Comparison of ENCODE assay signal across 8 cellular contexts in the genomic region with DNA sequence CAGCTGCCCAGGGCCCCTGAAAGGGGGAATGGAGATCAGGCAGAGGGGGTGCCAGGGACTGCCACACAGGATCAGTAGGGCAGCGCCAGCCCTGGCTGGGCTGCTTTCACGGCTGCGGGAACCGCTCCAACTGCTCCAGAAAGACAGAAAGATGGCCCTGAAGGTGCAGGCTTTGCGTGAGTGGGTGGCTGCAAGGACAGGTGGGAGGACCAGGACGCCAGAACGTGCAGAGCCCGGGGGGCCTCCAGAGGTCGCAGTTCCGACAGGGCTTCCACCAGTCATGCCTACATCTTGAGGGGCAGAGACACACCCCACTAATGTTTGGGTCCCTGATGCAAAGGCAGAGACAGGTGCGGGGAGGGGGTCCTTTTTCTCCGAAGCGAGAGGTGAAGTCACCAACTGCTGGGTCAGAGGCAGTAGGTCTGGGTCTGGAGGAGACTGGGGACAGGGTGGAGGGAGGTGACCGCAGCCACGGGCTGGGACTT. TPM values are rescaled to one million over a fixed set of nuclear protein-coding genes. Genes with fewer than 3 reads are reported as not detected.
DNase-seq lines count a peak whose midpoint lies in the region; ATAC-seq lines count a peak whose summit lies in the region.

No MANE protein-coding gene starts in this region.

- POLR2A ChIA-PET in CD8-positive, alpha-beta memory T cell (lab: Charles Lee), result interaction anchor here (0.6 to 2.3 kb wide), 6 partner anchors 19 to 1093 kb away, joined by 3 to 29 read pairs (median 4); a partner anchor contains a TSS

- H3K36me3 ChIP-seq in CD8-positive, alpha-beta memory T cell (ENCODE audit: insufficient read depth, low read length), result no peaks in the 10 kb centered on the region
- no peaks in the 10 kb centered on the region for H3K36me3 ChIP-seq in iPS-15b (ENCODE audit: control insufficient read depth, insufficient read depth, low read length)

- no peaks in the 10 kb centered on the region for H3K9me3 ChIP-seq in CD8-positive, alpha-beta memory T cell (ENCODE audit: low read length)
- no peaks in the 10 kb centered on the region for H3K9me3 ChIP-seq in iPS-15b (ENCODE audit: control insufficient read depth, insufficient read depth, low read length)

- H3K27me3 ChIP-seq in CD8-positive, alpha-beta memory T cell (ENCODE audit: insufficient read depth, low read length, poor library complexity, severe bottlenecking), result no peaks in the 10 kb centered on the region
- H3K27me3 ChIP-seq in iPS-15b (ENCODE audit: control insufficient read depth, insufficient read depth, low read length), result no peaks in the 10 kb centered on the region

- peak overlapping the region; percentile 74 for H3K4me3 ChIP-seq in CD8-positive, alpha-beta memory T cell (ENCODE audit: low read length)
- H3K4me3 ChIP-seq in iPS-15b (ENCODE audit: low read depth, low read length), result peak overlapping the region; percentile 71

- peaks cover 0 to 29% (median 0%) of the 10 kb centered on the region in 3 donors for H3K36me3 Mint-ChIP-seq in CD8-positive, alpha-beta memory T cell
- H3K36me3 Mint-ChIP-seq in activated T-cell treated with anti-CD3 and anti-CD28 coated beads, Interleukin-2, amount 50 U/mL, for 4 hours (ENCODE audit: insufficient read depth), result peaks cover 6% of the 10 kb centered on the region

- CTCF ChIA-PET in CD8-positive, alpha-beta memory T cell (lab: Charles Lee), result interaction anchor here (1.4 to 2.9 kb wide), 2 partner anchors 11 to 20 kb away, joined by 6 to 10 read pairs; no protein-coding TSS in a partner anchor

- ATAC-seq in HG02943 (IDR thresholded peaks at IDR 0.05; ENCODE audit: low read depth, unreplicated experiment) (peak; percentile 4), HG03354 (IDR thresholded peaks at IDR 0.05; ENCODE audit: poor library complexity, severe bottlenecking, unreplicated experiment) (no peak)
- no peak for ATAC-seq in activated T-cell treated with anti-CD3 and anti-CD28 coated beads, Interleukin-2, amount 50 U/mL, for 4 hours
- peak; percentile 37 for ATAC-seq in stimulated activated naive CD8-positive, alpha-beta T cell treated with anti-CD3 and anti-CD28 coated beads, Interleukin-15, amount 100 ng/mL, for 72 hours

- H3K4me3 Mint-ChIP-seq in CD8-positive, alpha-beta memory T cell, result peak overlapping the region; percentile 88 to 97 (median 91)
- H3K4me3 Mint-ChIP-seq in activated T-cell treated with anti-CD3 and anti-CD28 coated beads, Interleukin-2, amount 50 U/mL, for 4 hours, result peak overlapping the region; percentile 86
- peak overlapping the region; percentile 89 to 90 for H3K4me3 Mint-ChIP-seq in stimulated activated naive CD8-positive, alpha-beta T cell treated with anti-CD3 and anti-CD28 coated beads, Interleukin-15, amount 100 ng/mL, for 72 hours

- H3K27ac Mint-ChIP-seq in CD8-positive, alpha-beta memory T cell, result peak overlapping the region; percentile 91 to 99 (median 96)
- H3K27ac Mint-ChIP-seq in stimulated activated naive CD8-positive, alpha-beta T cell treated with anti-CD3 and anti-CD28 coated beads, Interleukin-15, amount 100 ng/mL, for 72 hours, result peak overlapping the region; percentile 94 to 98

- H3K9ac ChIP-seq in iPS-15b (ENCODE audit: low read depth, low read length), result peak overlapping the region; percentile 81

- peak overlapping the region; percentile 86 for H3K27ac ChIP-seq in CD8-positive, alpha-beta memory T cell (ENCODE audit: low read depth, low read length)

- H3K27me3 Mint-ChIP-seq in CD8-positive, alpha-beta memory T cell, result peaks cover 0 to 6% of the 10 kb centered on the region in 2 donors
- H3K27me3 Mint-ChIP-seq in activated T-cell treated with anti-CD3 and anti-CD28 coated beads, Interleukin-2, amount 50 U/mL, for 4 hours (ENCODE audit: low read depth), result no peaks in the 10 kb centered on the region
- H3K27me3 Mint-ChIP-seq in stimulated activated naive CD8-positive, alpha-beta T cell treated with anti-CD3 and anti-CD28 coated beads, Interleukin-15, amount 100 ng/mL, for 72 hours, result no peaks in the 10 kb centered on the region

- H3K4me1 ChIP-seq in CD8-positive, alpha-beta memory T cell (ENCODE audit: insufficient read depth, low read length), result peaks cover 42% of the 10 kb centered on the region
- H3K4me1 ChIP-seq in iPS-15b (ENCODE audit: control insufficient read depth, insufficient read depth, low read length), result peaks cover 8% of the 10 kb centered on the region

- peaks cover 44 to 50% (median 48%) of the 10 kb centered on the region in 3 donors for H3K4me1 Mint-ChIP-seq in CD8-positive, alpha-beta memory T cell
- H3K4me1 Mint-ChIP-seq in activated T-cell treated with anti-CD3 and anti-CD28 coated beads, Interleukin-2, amount 50 U/mL, for 4 hours (ENCODE audit: low read depth), result peaks cover 46% of the 10 kb centered on the region
- H3K4me1 Mint-ChIP-seq in stimulated activated naive CD8-positive, alpha-beta T cell treated with anti-CD3 and anti-CD28 coated beads, Interleukin-15, amount 100 ng/mL, for 72 hours, result peaks cover 58% of the 10 kb centered on the region

- H3K9me3 Mint-ChIP-seq in CD8-positive, alpha-beta memory T cell, result no peaks in the 10 kb centered on the region
- no peaks in the 10 kb centered on the region for H3K9me3 Mint-ChIP-seq in activated T-cell treated with anti-CD3 and anti-CD28 coated beads, Interleukin-2, amount 50 U/mL, for 4 hours
- H3K9me3 Mint-ChIP-seq in stimulated activated naive CD8-positive, alpha-beta T cell treated with anti-CD3 and anti-CD28 coated beads, Interleukin-15, amount 100 ng/mL, for 72 hours, result no peaks in the 10 kb centered on the region

- DNase-seq in CD8-positive, alpha-beta memory T cell, result peak in 3 of 5 donors; percentile 19 to 67 (median 60)
- DNase-seq in activated T-cell treated with anti-CD3 and anti-CD28 coated beads, Interleukin-2, amount 50 U/mL, for 4 hours, result peak; percentile 10
- DNase-seq in stimulated activated naive CD8-positive, alpha-beta T cell treated with anti-CD3 and anti-CD28 coated beads, Interleukin-15, amount 100 ng/mL, for 72 hours, result peak; percentile 43 to 55
- no peak for DNase-seq in NCI-H446 (lab: John Stamatoyannopoulos, UW)
- DNase-seq in activated CD4-positive, CD25-positive, alpha-beta regulatory T cell (lab: John Stamatoyannopoulos, UW), result no peak

RNA-seq across cellular contexts. Expression of a gene that starts 0.8 kb away (rescaled TPM):
- 100 to 1,000 TPM; 154 to 157 TPM for total RNA-seq in CD8-positive, alpha-beta memory T cell
- 101 TPM for polyA plus RNA-seq in CD8-positive, alpha-beta memory T cell
- 100 to 1,000 TPM; 184 to 198 (median 188) TPM for total RNA-seq in activated T-cell treated with anti-CD3 and anti-CD28 coated beads, Interleukin-2, amount 50 U/mL, for 4 hours

RNA-seq across cellular contexts. Expression of a gene that starts 7.2 kb away (rescaled TPM):
- total RNA-seq in CD8-positive, alpha-beta memory T cell, result 10 to 100 TPM; 34.1 to 35.5 TPM
- polyA plus RNA-seq in CD8-positive, alpha-beta memory T cell, result 21.2 TPM
- total RNA-seq in activated T-cell treated with anti-CD3 and anti-CD28 coated beads, Interleukin-2, amount 50 U/mL, for 4 hours, result 10 to 100 TPM; 32.0 to 35.3 (median 35.0) TPM

RNA-seq across cellular contexts. Expression of a gene that starts 18.2 kb away (rescaled TPM):
- under 1 TPM in 1 of 2 experiments, not detected in 1; 0.16 TPM for total RNA-seq in CD8-positive, alpha-beta memory T cell
- 3.3 TPM for polyA plus RNA-seq in CD8-positive, alpha-beta memory T cell
- under 1 TPM; 0.16 to 0.60 (median 0.38) TPM for total RNA-seq in activated T-cell treated with anti-CD3 and anti-CD28 coated beads, Interleukin-2, amount 50 U/mL, for 4 hours

RNA-seq across cellular contexts. Expression of a gene that starts 24.9 kb away (rescaled TPM):
- 10 to 100 TPM; 56.8 to 58.5 TPM for total RNA-seq in CD8-positive, alpha-beta memory T cell
- 46.2 TPM for polyA plus RNA-seq in CD8-positive, alpha-beta memory T cell
- total RNA-seq in activated T-cell treated with anti-CD3 and anti-CD28 coated beads, Interleukin-2, amount 50 U/mL, for 4 hours, result 10 to 100 TPM; 47.1 to 55.3 (median 54.3) TPM

RNA-seq across cellular contexts. Expression of a gene that starts 38.0 kb away (rescaled TPM):
- 10 to 100 TPM; 28.3 to 32.7 TPM for total RNA-seq in CD8-positive, alpha-beta memory T cell
- 3.5 TPM for polyA plus RNA-seq in CD8-positive, alpha-beta memory T cell
- 10 to 100 TPM; 25.0 to 27.2 (median 26.3) TPM for total RNA-seq in activated T-cell treated with anti-CD3 and anti-CD28 coated beads, Interleukin-2, amount 50 U/mL, for 4 hours

Comparison
In these comparisons a context has a peak if more than half of its experiments do, and no peak if none do; other contexts are left out.
1. DNase-seq: peak in CD8-positive, alpha-beta memory T cell (3 of 5), activated T-cell treated with anti-CD3 and anti-CD28 coated beads, Interleukin-2, amount 50 U/mL, for 4 hours (single experiment) and stimulated activated naive CD8-positive, alpha-beta T cell treated with anti-CD3 and anti-CD28 coated beads, Interleukin-15, amount 100 ng/mL, for 72 hours (2 of 2); none in NCI-H446 (0 of 2) and activated CD4-positive, CD25-positive, alpha-beta regulatory T cell (0 of 4).
2. ATAC-seq: peak in HG02943 (single experiment) and stimulated activated naive CD8-positive, alpha-beta T cell treated with anti-CD3 and anti-CD28 coated beads, Interleukin-15, amount 100 ng/mL, for 72 hours (single experiment); none in activated T-cell treated with anti-CD3 and anti-CD28 coated beads, Interleukin-2, amount 50 U/mL, for 4 hours (0 of 2) and HG03354 (single experiment).
3. Peak in every context shown above with its lines, with median percentiles within 50 percentile points of each other: H3K4me3 Mint-ChIP-seq.